11 cellular contexts compared by ENCODE assay signal in the genomic region with DNA sequence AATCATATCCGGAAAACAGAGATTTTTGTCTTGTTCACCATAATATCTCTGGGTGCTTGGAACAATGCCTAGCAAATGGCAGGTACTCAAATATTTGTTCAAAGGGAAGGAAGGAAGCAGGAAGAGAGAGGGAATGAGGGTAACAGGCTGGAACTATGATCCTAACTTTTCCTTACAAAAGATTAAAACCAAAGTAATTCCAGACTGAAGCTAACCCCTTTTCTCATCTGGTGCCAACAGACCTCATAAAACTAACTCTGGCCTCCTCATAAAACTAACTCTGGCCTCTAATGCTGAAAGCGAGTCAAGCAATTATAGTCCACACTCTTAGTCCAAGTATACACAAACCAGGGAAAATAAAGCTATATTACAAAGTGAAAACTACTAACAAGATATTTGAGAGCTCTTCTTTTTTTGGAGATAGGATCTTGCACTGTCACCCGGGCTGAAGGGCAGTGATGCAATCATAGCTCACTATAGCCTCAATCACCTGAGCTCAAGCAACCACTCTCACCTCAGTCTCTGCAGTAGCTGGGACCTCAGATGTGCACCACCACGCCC.
DNase-seq lines count a peak whose midpoint lies in the region; ATAC-seq and TF ChIP-seq lines count a peak whose summit lies in the region.
"Had no signal": no experiment of that assay in that cellular context is flagged by ENCODE, and none has a peak within 500 bp of the region (broad histone marks: within the 10 kb centered on the region; RNA-seq: fewer than 3 reads in every experiment).

No MANE protein-coding gene starts in this region.

- H3K27ac Mint-ChIP-seq in activated naive CD8-positive, alpha-beta T cell treated with anti-CD3 and anti-CD28 coated beads, Interleukin-2, amount 50 U/mL, for 24 hours: peak overlapping the region; percentile 37

- H3K27me3 ChIP-seq in right lobe of liver: no peaks in the 10 kb centered on the region
- H3K27me3 ChIP-seq in prostate gland (replicated peaks; ENCODE audit: insufficient read depth): no peaks in the 10 kb centered on the region
- H3K27me3 ChIP-seq: ovary had no signal

- intact Hi-C loops in right lobe of liver (cut with DNase I): no loop called here
- intact Hi-C loops in prostate gland (cut with DNase I): no loop called here

- CTCF ChIA-PET in HEK293 (lab: Yijun Ruan, JAX): interaction anchor here (0.7 to 2.6 kb wide), 4 partner anchors 10 to 85 kb away, joined by 4 to 22 read pairs (median 4); a partner anchor contains a TSS

- H3K4me1 ChIP-seq in HEK293 (ENCODE audit: control insufficient read depth, insufficient read depth, low read length) (peaks cover 41% of the 10 kb centered on the region), right lobe of liver (peaks cover 0 to 42% (median 18%) of the 10 kb centered on the region in 4 donors), prostate gland (replicated peaks) (peaks cover 14% of the 10 kb centered on the region)

- H3K36me3 ChIP-seq in HEK293 (ENCODE audit: control insufficient read depth in 2 of 2, insufficient read depth in 1 of 2, low read length in 2 of 2): no peaks in the 10 kb centered on the region; a peak in 1 of 3 replicates
- H3K36me3 ChIP-seq in right lobe of liver: no peaks in the 10 kb centered on the region
- H3K36me3 ChIP-seq in prostate gland: no peaks in the 10 kb centered on the region
- H3K36me3 ChIP-seq: ovary had no signal

- no peaks in the 10 kb centered on the region for H3K9me3 Mint-ChIP-seq in activated naive CD8-positive, alpha-beta T cell treated with anti-CD3 and anti-CD28 coated beads, Interleukin-2, amount 50 U/mL, for 24 hours

- WGBS in right lobe of liver (ENCODE audit: insufficient coverage, low coverage, low lambda C conversion rate, missing lambda C conversion rate): 33% methylated on average over 4 of the region's 4 CpGs
- WGBS in prostate gland: 11% methylated on average over 4 of the region's 4 CpGs

- TF ChIP-seq CTCF in 22Rv1 (IDR thresholded peaks at IDR 0.05) (no peak), HEK293 (tag by site-specific recombination; IDR thresholded peaks at IDR 0.05) (no peak), right lobe of liver (IDR thresholded peaks at IDR 0.05) (no peak), prostate gland (IDR thresholded peaks at IDR 0.05) (no peak)

- H3K9me3 ChIP-seq in HEK293 (ENCODE audit: control insufficient read depth, insufficient read depth, low read depth, low read length) (no peaks in the 10 kb centered on the region), right lobe of liver (no peaks in the 10 kb centered on the region), prostate gland (no peaks in the 10 kb centered on the region)
- H3K9me3 ChIP-seq: ovary had no signal

- ATAC-seq in activated naive CD8-positive, alpha-beta T cell treated with anti-CD3 and anti-CD28 coated beads, Interleukin-2, amount 50 U/mL, for 24 hours: peak; percentile 68
- peak; percentile 64 to 73 (median 66) for ATAC-seq in right lobe of liver
- ATAC-seq in HG03139 (IDR thresholded peaks at IDR 0.05; ENCODE audit: unreplicated experiment): no peak

- H3K27ac ChIP-seq in 22Rv1 (peak overlapping the region; percentile 31), HEK293 (ENCODE audit: extremely low read depth, low read depth, low read length) (0 out of 2 replicates have a peak overlapping the region, but pooled peaks have one; percentile 6), right lobe of liver (peak overlapping the region in 1 of 3 donors; percentile 24), prostate gland (peak overlapping the region in 1 of 2 donors; percentile 4)
- H3K27ac ChIP-seq: ovary, RWPE1 had no signal

- POLR2A ChIA-PET in HEK293 (lab: Yijun Ruan, JAX): interaction anchor here (0.6 kb wide), 1 partner anchor 13 kb away, joined by 4 read pairs; no protein-coding TSS in a partner anchor

- H3K4me3 ChIP-seq in HEK293 (ENCODE audit: low read depth, low read length) (no peak overlapping the region), right lobe of liver (no peak overlapping the region), prostate gland (no peak overlapping the region)
- H3K4me3 ChIP-seq: ovary had no signal

- H3K4me1 Mint-ChIP-seq in activated naive CD8-positive, alpha-beta T cell treated with anti-CD3 and anti-CD28 coated beads, Interleukin-2, amount 50 U/mL, for 24 hours: peaks cover 77% of the 10 kb centered on the region

- TF ChIP-seq POLR2A in right lobe of liver (IDR thresholded peaks at IDR 0.05): no peak
- no peak for TF ChIP-seq POLR2A in prostate gland (IDR thresholded peaks at IDR 0.05)

- DNase-seq in activated naive CD8-positive, alpha-beta T cell treated with anti-CD3 and anti-CD28 coated beads, Interleukin-2, amount 50 U/mL, for 24 hours: no peak
- DNase-seq in right lobe of liver: no peak
- DNase-seq in NCI-H748 (lab: John Stamatoyannopoulos, UW; ENCODE audit: unreplicated experiment): no peak
- no peak for DNase-seq in prostate gland (ENCODE audit: low spot score)
- no peak for DNase-seq in COR-L47 (lab: John Stamatoyannopoulos, UW)
- DNase-seq: activated CD4-positive, CD25-positive, alpha-beta regulatory T cell treated with anti-CD3 and anti-CD28 coated beads, Interleukin-2, amount 50 U/mL, for 72 hours; ovary had no signal

- peaks cover 12% of the 10 kb centered on the region for H3K36me3 Mint-ChIP-seq in activated naive CD8-positive, alpha-beta T cell treated with anti-CD3 and anti-CD28 coated beads, Interleukin-2, amount 50 U/mL, for 24 hours (ENCODE audit: low read depth)

- H3K27me3 Mint-ChIP-seq in activated naive CD8-positive, alpha-beta T cell treated with anti-CD3 and anti-CD28 coated beads, Interleukin-2, amount 50 U/mL, for 24 hours: no peaks in the 10 kb centered on the region

- no peak overlapping the region for H3K4me3 Mint-ChIP-seq in activated naive CD8-positive, alpha-beta T cell treated with anti-CD3 and anti-CD28 coated beads, Interleukin-2, amount 50 U/mL, for 24 hours

TF ChIP-seq in HEK293, 187 proteins besides CTCF, POLR2A, EP300 and RAD21 (continues in another document):
- TF ChIP-seq, protein P1, sequence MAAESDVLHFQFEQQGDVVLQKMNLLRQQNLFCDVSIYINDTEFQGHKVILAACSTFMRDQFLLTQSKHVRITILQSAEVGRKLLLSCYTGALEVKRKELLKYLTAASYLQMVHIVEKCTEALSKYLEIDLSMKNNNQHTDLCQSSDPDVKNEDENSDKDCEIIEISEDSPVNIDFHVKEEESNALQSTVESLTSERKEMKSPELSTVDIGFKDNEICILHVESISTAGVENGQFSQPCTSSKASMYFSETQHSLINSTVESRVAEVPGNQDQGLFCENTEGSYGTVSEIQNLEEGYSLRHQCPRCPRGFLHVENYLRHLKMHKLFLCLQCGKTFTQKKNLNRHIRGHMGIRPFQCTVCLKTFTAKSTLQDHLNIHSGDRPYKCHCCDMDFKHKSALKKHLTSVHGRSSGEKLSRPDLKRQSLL (tag by site-specific recombination; IDR thresholded peaks at IDR 0.05): peak; percentile 98
- TF ChIP-seq, protein P2, sequence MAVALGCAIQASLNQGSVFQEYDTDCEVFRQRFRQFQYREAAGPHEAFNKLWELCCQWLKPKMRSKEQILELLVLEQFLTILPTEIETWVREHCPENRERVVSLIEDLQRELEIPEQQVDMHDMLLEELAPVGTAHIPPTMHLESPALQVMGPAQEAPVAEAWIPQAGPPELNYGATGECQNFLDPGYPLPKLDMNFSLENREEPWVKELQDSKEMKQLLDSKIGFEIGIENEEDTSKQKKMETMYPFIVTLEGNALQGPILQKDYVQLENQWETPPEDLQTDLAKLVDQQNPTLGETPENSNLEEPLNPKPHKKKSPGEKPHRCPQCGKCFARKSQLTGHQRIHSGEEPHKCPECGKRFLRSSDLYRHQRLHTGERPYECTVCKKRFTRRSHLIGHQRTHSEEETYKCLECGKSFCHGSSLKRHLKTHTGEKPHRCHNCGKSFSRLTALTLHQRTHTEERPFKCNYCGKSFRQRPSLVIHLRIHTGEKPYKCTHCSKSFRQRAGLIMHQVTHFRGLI (tag by site-specific recombination; IDR thresholded peaks at IDR 0.05): peak; percentile 36; the same call in 1 of the 2 replicates
- TF ChIP-seq ZNF596 (tag by site-specific recombination; IDR thresholded peaks at IDR 0.05): peak; percentile 84
- no peak for TF ChIP-seq EGR2 (tag by site-specific recombination; IDR thresholded peaks at IDR 0.05; ENCODE audit: low read depth)
- TF ChIP-seq, protein P3, sequence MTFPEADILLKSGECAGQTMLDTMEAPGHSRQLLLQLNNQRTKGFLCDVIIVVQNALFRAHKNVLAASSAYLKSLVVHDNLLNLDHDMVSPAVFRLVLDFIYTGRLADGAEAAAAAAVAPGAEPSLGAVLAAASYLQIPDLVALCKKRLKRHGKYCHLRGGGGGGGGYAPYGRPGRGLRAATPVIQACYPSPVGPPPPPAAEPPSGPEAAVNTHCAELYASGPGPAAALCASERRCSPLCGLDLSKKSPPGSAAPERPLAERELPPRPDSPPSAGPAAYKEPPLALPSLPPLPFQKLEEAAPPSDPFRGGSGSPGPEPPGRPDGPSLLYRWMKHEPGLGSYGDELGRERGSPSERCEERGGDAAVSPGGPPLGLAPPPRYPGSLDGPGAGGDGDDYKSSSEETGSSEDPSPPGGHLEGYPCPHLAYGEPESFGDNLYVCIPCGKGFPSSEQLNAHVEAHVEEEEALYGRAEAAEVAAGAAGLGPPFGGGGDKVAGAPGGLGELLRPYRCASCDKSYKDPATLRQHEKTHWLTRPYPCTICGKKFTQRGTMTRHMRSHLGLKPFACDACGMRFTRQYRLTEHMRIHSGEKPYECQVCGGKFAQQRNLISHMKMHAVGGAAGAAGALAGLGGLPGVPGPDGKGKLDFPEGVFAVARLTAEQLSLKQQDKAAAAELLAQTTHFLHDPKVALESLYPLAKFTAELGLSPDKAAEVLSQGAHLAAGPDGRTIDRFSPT (tag by site-specific recombination; IDR thresholded peaks at IDR 0.05): no peak
- TF ChIP-seq ZNF184 (tag by site-specific recombination; IDR thresholded peaks at IDR 0.05): 0 out of 2 replicates have a peak, but pooled peaks have one; percentile 25
- TF ChIP-seq ZNF302 (tag by site-specific recombination; IDR thresholded peaks at IDR 0.05; ENCODE audit: low read depth): no peak
- peak; percentile 69 for TF ChIP-seq IKZF3 (tag by site-specific recombination; IDR thresholded peaks at IDR 0.05)
- TF ChIP-seq ZBTB17 (tag by site-specific recombination; IDR thresholded peaks at IDR 0.05): peak; percentile 39; the same call in 1 of the 2 replicates
- TF ChIP-seq ZXDB (tag by site-specific recombination; IDR thresholded peaks at IDR 0.05): peak; percentile 69
- 0 out of 2 replicates have a peak, but pooled peaks have one; percentile 25 for TF ChIP-seq ZBTB20 (tag by site-specific recombination; IDR thresholded peaks at IDR 0.05)
- peak; percentile 47; the same call in 1 of the 2 replicates for TF ChIP-seq ZEB2 (tag by site-specific recombination; IDR thresholded peaks at IDR 0.05)
- peak; percentile 67 for TF ChIP-seq SP7 (tag by site-specific recombination; IDR thresholded peaks at IDR 0.05)
- TF ChIP-seq PRDM1 (tag by site-specific recombination; IDR thresholded peaks at IDR 0.05): peak; percentile 91
